In the genomic region with DNA sequence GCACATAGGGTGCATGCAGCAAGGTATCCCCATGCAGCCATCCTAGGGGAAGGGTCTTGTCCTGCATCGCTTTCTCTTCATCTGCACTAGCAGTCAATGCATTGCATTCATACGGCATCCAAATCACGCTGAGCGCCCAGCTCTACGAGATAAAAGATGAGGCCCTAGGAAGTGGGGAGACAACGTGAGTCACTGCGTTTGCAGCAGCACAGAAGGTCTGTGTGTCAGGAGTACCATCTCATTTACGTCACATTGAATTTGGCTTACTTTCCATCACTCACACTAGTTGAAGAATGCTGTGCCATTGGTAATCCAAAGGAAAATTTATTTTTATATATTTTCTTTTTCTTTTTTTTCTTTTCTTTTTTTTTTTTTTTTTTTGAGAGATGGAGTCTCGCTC, we compare ENCODE assay signal across 23 cellular contexts. TPM values are rescaled to one million over a fixed set of nuclear protein-coding genes. Genes with fewer than 3 reads are reported as not detected.
"Had no signal": no experiment of that assay in that cellular context is flagged by ENCODE, and none has a peak within 500 bp of the region (broad histone marks: within the 10 kb centered on the region; RNA-seq: fewer than 3 reads in every experiment).

No MANE protein-coding gene starts in this region.

- H3K27me3 ChIP-seq: vagina had no signal

- H3K27ac ChIP-seq: coronary artery, gastrocnemius medialis, heart left ventricle, prostate gland, skin epidermis, tibial nerve, vagina had no signal

- FAIRE-seq: endothelial cell of umbilical vein had no signal

- H3K9me3 ChIP-seq: gastrocnemius medialis, heart left ventricle, prostate gland, tibial nerve, vagina had no signal

- H3K9me3 Mint-ChIP-seq: activated naive CD4-positive, alpha-beta T cell treated with anti-CD3 and anti-CD28 coated beads for 36 hours; activated naive CD8-positive, alpha-beta T cell treated with anti-CD3 and anti-CD28 coated beads, Interleukin-2, amount 50 U/mL, for 24 hours; activated T-helper 17 cell treated with anti-CD3 and anti-CD28 coated beads, Interleukin-2, amount 50 U/mL, for 72 hours; immature natural killer cell; nephron had no signal

- H3K4me3 Mint-ChIP-seq: activated naive CD4-positive, alpha-beta T cell treated with anti-CD3 and anti-CD28 coated beads for 36 hours; activated naive CD8-positive, alpha-beta T cell treated with anti-CD3 and anti-CD28 coated beads, Interleukin-2, amount 50 U/mL, for 24 hours; activated T-helper 17 cell treated with anti-CD3 and anti-CD28 coated beads, Interleukin-2, amount 50 U/mL, for 72 hours; immature natural killer cell; nephron had no signal

- H3K36me3 ChIP-seq: gastrocnemius medialis, heart left ventricle, prostate gland, tibial nerve, vagina had no signal

- ATAC-seq: activated CD4-positive, CD25-positive, alpha-beta regulatory T cell treated with anti-CD3 and anti-CD28 coated beads, Interleukin-2, amount 50 U/mL, for 24 hours; gastrocnemius medialis had no signal

- H3K27ac Mint-ChIP-seq: activated naive CD4-positive, alpha-beta T cell treated with anti-CD3 and anti-CD28 coated beads for 36 hours; activated naive CD8-positive, alpha-beta T cell treated with anti-CD3 and anti-CD28 coated beads, Interleukin-2, amount 50 U/mL, for 24 hours; activated T-helper 17 cell treated with anti-CD3 and anti-CD28 coated beads, Interleukin-2, amount 50 U/mL, for 72 hours; immature natural killer cell; nephron had no signal

- DNase-seq: activated naive CD4-positive, alpha-beta T cell treated with anti-CD3 and anti-CD28 coated beads for 36 hours; activated naive CD8-positive, alpha-beta T cell treated with anti-CD3 and anti-CD28 coated beads, Interleukin-2, amount 50 U/mL, for 24 hours; caudate nucleus; effector CD4-positive, alpha-beta T cell; gastrocnemius medialis; heart left ventricle; immature natural killer cell; right cardiac atrium; stimulated activated CD4-positive, alpha-beta T cell treated with anti-CD3 and anti-CD28 coated beads, Interleukin-4, amount 100 ng/mL, for 4 hours; stimulated activated CD8-positive, alpha-beta memory T cell treated with anti-CD3 and anti-CD28 coated beads, Interleukin-4, amount 100 ng/mL, for 48 hours; stimulated activated naive CD4-positive, alpha-beta T cell treated with Interleukin-2 at 50 U/mL for 16 hours; substantia nigra had no signal

- H3K4me3 ChIP-seq: coronary artery, gastrocnemius medialis, heart left ventricle, prostate gland, skin epidermis, tibial nerve, vagina had no signal

RNA-seq across cellular contexts. Expression of gene ST14, which starts 2.5 kb away (rescaled TPM):
- total RNA-seq: activated naive CD4-positive, alpha-beta T cell treated with anti-CD3 and anti-CD28 coated beads for 36 hours; endothelial cell of umbilical vein; T-helper 2 cell treated with Interferon-gamma antibody and Interleukin-4, amounts not matched to agents 100 ng/mL and 5 ng/mL, for 36 hours had no signal
- polyA plus RNA-seq: fibroblast of lung had no signal
